ENCODE assay signal across 34 cellular contexts in the genomic region with DNA sequence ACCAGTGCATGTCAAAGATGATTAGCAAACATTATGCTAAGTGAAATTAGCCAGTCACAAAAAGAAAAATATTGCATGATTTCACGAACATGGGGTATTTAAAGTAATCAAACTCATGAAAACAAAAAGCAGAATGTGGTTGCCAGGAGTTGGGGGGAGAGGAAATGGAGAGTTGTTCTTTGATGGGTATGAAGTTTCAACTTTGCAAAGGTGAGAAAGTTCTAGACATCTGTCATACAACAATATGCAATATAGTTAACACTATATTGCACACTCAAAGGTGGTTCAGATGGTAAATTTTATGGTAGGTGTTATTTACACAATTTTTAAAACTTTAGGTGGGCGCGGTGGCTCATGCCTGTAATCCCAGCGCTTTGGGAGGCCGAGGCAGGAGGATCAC.
"Had no signal": no experiment of that assay in that cellular context is flagged by ENCODE, and none has a peak within 500 bp of the region (broad histone marks: within the 10 kb centered on the region; RNA-seq: fewer than 3 reads in every experiment).

No MANE protein-coding gene starts in this region.

- H3K4me3 Mint-ChIP-seq: activated B cell treated with CpG ODN at 0.5 μM for 24 hours; activated CD4-positive, alpha-beta memory T cell treated with anti-CD3 and anti-CD28 coated beads for 36 hours; activated CD4-positive, alpha-beta T cell treated with anti-CD3 and anti-CD28 coated beads, Interleukin-2, amount 10 ng/mL, durations not matched to agents 24 days and 14 days; activated CD8-positive, alpha-beta T cell treated with anti-CD3 and anti-CD28 coated beads for 36 hours; activated naive CD4-positive, alpha-beta T cell treated with anti-CD3 and anti-CD28 coated beads, Interleukin-2, amount 10 ng/mL, durations not matched to agents 7 days and 5 days; activated naive CD4-positive, alpha-beta T cell treated with anti-CD3 and anti-CD28 coated beads, Interleukin-2, amount 50 U/mL, for 24 hours; activated naive CD8-positive, alpha-beta T cell; activated naive CD8-positive, alpha-beta T cell treated with anti-CD3 and anti-CD28 coated beads, Interleukin-2, amount 10 ng/mL, durations not matched to agents 7 days and 5 days; activated naive CD8-positive, alpha-beta T cell treated with anti-CD3 and anti-CD28 coated beads, Interleukin-2, amount 50 U/mL, for 24 hours; brain; T-helper 1 cell treated with Interleukin-12 subunit alpha and Interleukin-12 subunit beta and Interleukin-4 antibody, amounts not matched to agents 30 μg/mL and 1 μg/mL, for 36 hours; T-helper 2 cell treated with Interferon-gamma antibody and Interleukin-4, amounts not matched to agents 5 μg/mL and 100 μg/mL, for 36 hours had no signal

- H3K9me3 Mint-ChIP-seq: activated B cell treated with CpG ODN at 0.5 μM for 24 hours; activated CD4-positive, alpha-beta memory T cell treated with anti-CD3 and anti-CD28 coated beads for 36 hours; activated CD4-positive, alpha-beta T cell treated with anti-CD3 and anti-CD28 coated beads, Interleukin-2, amount 10 ng/mL, durations not matched to agents 24 days and 14 days; activated CD8-positive, alpha-beta T cell treated with anti-CD3 and anti-CD28 coated beads for 36 hours; activated naive CD4-positive, alpha-beta T cell treated with anti-CD3 and anti-CD28 coated beads, Interleukin-2, amount 10 ng/mL, durations not matched to agents 7 days and 5 days; activated naive CD4-positive, alpha-beta T cell treated with anti-CD3 and anti-CD28 coated beads, Interleukin-2, amount 50 U/mL, for 24 hours; activated naive CD8-positive, alpha-beta T cell treated with anti-CD3 and anti-CD28 coated beads, Interleukin-2, amount 10 ng/mL, durations not matched to agents 7 days and 5 days; activated naive CD8-positive, alpha-beta T cell treated with anti-CD3 and anti-CD28 coated beads, Interleukin-2, amount 50 U/mL, for 24 hours; activated T-helper 2 cell treated with anti-CD3 and anti-CD28 coated beads, Interferon-gamma antibody, Interleukin-2, Interleukin-4, amounts not matched to agents 10 μg/mL and 5 μg/mL and 100 μg/mL, durations not matched to agents 14 hours and 24 hours and 36 hours; brain; T-helper 1 cell treated with Interleukin-12 subunit alpha and Interleukin-12 subunit beta and Interleukin-4 antibody, amounts not matched to agents 30 μg/mL and 1 μg/mL, for 36 hours; T-helper 2 cell treated with Interferon-gamma antibody and Interleukin-4, amounts not matched to agents 5 μg/mL and 100 μg/mL, for 36 hours had no signal

- H3K4me3 ChIP-seq: ascending aorta, cardiac muscle cell had no signal

- H3K27ac Mint-ChIP-seq: activated B cell treated with CpG ODN at 0.5 μM for 24 hours; activated CD4-positive, alpha-beta memory T cell treated with anti-CD3 and anti-CD28 coated beads for 36 hours; activated CD4-positive, alpha-beta T cell treated with anti-CD3 and anti-CD28 coated beads, Interleukin-2, amount 10 ng/mL, durations not matched to agents 24 days and 14 days; activated CD8-positive, alpha-beta T cell treated with anti-CD3 and anti-CD28 coated beads for 36 hours; activated naive CD4-positive, alpha-beta T cell treated with anti-CD3 and anti-CD28 coated beads, Interleukin-2, amount 10 ng/mL, durations not matched to agents 7 days and 5 days; activated naive CD4-positive, alpha-beta T cell treated with anti-CD3 and anti-CD28 coated beads, Interleukin-2, amount 50 U/mL, for 24 hours; activated naive CD8-positive, alpha-beta T cell; activated naive CD8-positive, alpha-beta T cell treated with anti-CD3 and anti-CD28 coated beads, Interleukin-2, amount 10 ng/mL, durations not matched to agents 7 days and 5 days; activated naive CD8-positive, alpha-beta T cell treated with anti-CD3 and anti-CD28 coated beads, Interleukin-2, amount 50 U/mL, for 24 hours; activated T-helper 2 cell treated with anti-CD3 and anti-CD28 coated beads, Interferon-gamma antibody, Interleukin-2, Interleukin-4, amounts not matched to agents 10 μg/mL and 5 μg/mL and 100 μg/mL, durations not matched to agents 14 hours and 24 hours and 36 hours; brain; T-helper 1 cell treated with Interleukin-12 subunit alpha and Interleukin-12 subunit beta and Interleukin-4 antibody, amounts not matched to agents 30 μg/mL and 1 μg/mL, for 36 hours; T-helper 2 cell treated with Interferon-gamma antibody and Interleukin-4, amounts not matched to agents 5 μg/mL and 100 μg/mL, for 36 hours had no signal

- H3K27ac ChIP-seq: ascending aorta, cardiac muscle cell, VCaP had no signal

- H3K27me3 Mint-ChIP-seq: activated B cell treated with CpG ODN at 0.5 μM for 24 hours had no signal

- H3K36me3 ChIP-seq: ascending aorta, cardiac muscle cell had no signal

- DNase-seq: activated B cell treated with CpG ODN at 0.5 μM for 24 hours; activated CD4-positive, alpha-beta memory T cell treated with anti-CD3 and anti-CD28 coated beads for 36 hours; activated CD4-positive, alpha-beta T cell treated with anti-CD3 and anti-CD28 coated beads for 4 hours; activated CD4-positive, alpha-beta T cell treated with anti-CD3 and anti-CD28 coated beads, Interleukin-2, amount 10 ng/mL, durations not matched to agents 24 days and 14 days; activated CD4-positive, alpha-beta T cell treated with anti-CD3 and anti-CD28 coated beads, Interleukin-2, amount 50 U/mL, for 1 hour; activated CD4-positive, alpha-beta T cell treated with anti-CD3 and anti-CD28 coated beads, Interleukin-2, amount 50 U/mL, for 4 hours; activated CD4-positive, CD25-positive, alpha-beta regulatory T cell treated with anti-CD3 and anti-CD28 coated beads, Interleukin-2, amount 50 U/mL, for 72 hours; activated CD8-positive, alpha-beta memory T cell treated with anti-CD3 and anti-CD28 coated beads, Interleukin-2, amount 50 U/mL, for 4 hours; activated CD8-positive, alpha-beta T cell treated with anti-CD3 and anti-CD28 coated beads for 36 hours; activated effector memory CD4-positive, alpha-beta T cell treated with Interleukin-2 at 50 U/mL for 16 hours; activated gamma-delta T cell; activated naive CD4-positive, alpha-beta T cell treated with anti-CD3 and anti-CD28 coated beads, Interleukin-2, amount 10 ng/mL, durations not matched to agents 7 days and 5 days; activated naive CD4-positive, alpha-beta T cell treated with Interleukin-2 at 50 U/mL for 16 hours; activated naive CD8-positive, alpha-beta T cell treated with anti-CD3 and anti-CD28 coated beads, Interleukin-2, amount 10 ng/mL, durations not matched to agents 7 days and 5 days; activated naive CD8-positive, alpha-beta T cell treated with anti-CD3 and anti-CD28 coated beads, Interleukin-2, amount 50 U/mL, for 24 hours; activated T-cell treated with anti-CD3 and anti-CD28 coated beads for 4 hours; activated T-cell treated with anti-CD3 and anti-CD28 coated beads, Interleukin-2, amount 50 U/mL, for 1 hour; activated T-cell treated with anti-CD3 and anti-CD28 coated beads, Interleukin-2, amount 50 U/mL, for 48 hours; amygdala; anterior cingulate cortex; caudate nucleus; SW 1271; T-helper 1 cell; T-helper 2 cell; T-helper 9 cell had no signal

- H3K27me3 ChIP-seq: ascending aorta, cardiac muscle cell had no signal

- H3K9me3 ChIP-seq: ascending aorta had no signal

- ATAC-seq: activated CD8-positive, alpha-beta T cell treated with anti-CD3 and anti-CD28 coated beads for 36 hours; activated naive CD8-positive, alpha-beta T cell treated with anti-CD3 and anti-CD28 coated beads, Interleukin-2, amount 50 U/mL, for 24 hours had no signal

- H3K36me3 Mint-ChIP-seq: activated CD4-positive, alpha-beta memory T cell treated with anti-CD3 and anti-CD28 coated beads for 36 hours; activated naive CD4-positive, alpha-beta T cell treated with anti-CD3 and anti-CD28 coated beads, Interleukin-2, amount 10 ng/mL, durations not matched to agents 7 days and 5 days; activated naive CD4-positive, alpha-beta T cell treated with anti-CD3 and anti-CD28 coated beads, Interleukin-2, amount 50 U/mL, for 24 hours; activated naive CD8-positive, alpha-beta T cell; activated naive CD8-positive, alpha-beta T cell treated with anti-CD3 and anti-CD28 coated beads, Interleukin-2, amount 10 ng/mL, durations not matched to agents 7 days and 5 days; brain had no signal
